9 cellular contexts compared by ENCODE assay signal in the genomic region with DNA sequence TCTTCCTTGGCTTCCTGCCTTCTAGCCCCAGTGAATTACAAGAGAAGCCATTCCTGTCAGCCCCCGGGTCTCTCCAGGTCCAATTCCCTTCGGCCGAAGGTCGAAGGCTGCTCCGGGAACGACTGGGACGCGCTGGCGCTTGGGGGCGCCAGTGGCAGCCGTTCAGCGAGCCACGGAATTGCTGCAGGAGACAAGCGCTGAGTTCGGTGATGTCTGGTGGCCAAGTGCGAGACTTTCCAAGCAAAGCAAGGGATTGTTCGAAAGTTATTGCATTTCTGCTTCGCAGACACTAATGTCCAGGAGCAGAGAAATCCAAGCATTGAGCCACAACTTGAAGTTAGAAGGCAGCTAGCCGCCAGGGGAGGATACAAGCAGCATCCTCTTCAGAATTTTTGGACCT. TPM values are rescaled to one million over a fixed set of nuclear protein-coding genes. Genes with fewer than 3 reads are reported as not detected.
A peak's percentile ranks its signal among the peaks of the same experiment; 100 is the strongest.
DNase-seq lines count a peak whose midpoint lies in the region; ATAC-seq and TF ChIP-seq lines count a peak whose summit lies in the region.
"Had no signal": no experiment of that assay in that cellular context is flagged by ENCODE, and none has a peak within 500 bp of the region (broad histone marks: within the 10 kb centered on the region; RNA-seq: fewer than 3 reads in every experiment).

No MANE protein-coding gene starts in this region.

- H3K9me3 Mint-ChIP-seq in stimulated activated naive B cell treated with anti-CD40 and anti-IgM and Interleukin-4, amounts not matched to agents 10 μg/mL and 1 μg/mL and 100 μg/mL, for 72 hours: no peaks in the 10 kb centered on the region
- no peaks in the 10 kb centered on the region for H3K9me3 Mint-ChIP-seq in activated CD4-positive, alpha-beta T cell treated with anti-CD3 and anti-CD28 coated beads, Interleukin-2, amount 10 ng/mL, durations not matched to agents 7 days and 5 days

- WGBS in stomach, 5 donors: 1 to 9% (median 3%) methylated on average over 6 to 19 of the region's 19 CpGs

- peaks cover 17 to 30% of the 10 kb centered on the region in 2 donors for H3K4me1 Mint-ChIP-seq in stimulated activated naive B cell treated with anti-CD40 and anti-IgM and Interleukin-4, amounts not matched to agents 10 μg/mL and 1 μg/mL and 100 μg/mL, for 72 hours
- H3K4me1 Mint-ChIP-seq in activated CD4-positive, alpha-beta T cell treated with anti-CD3 and anti-CD28 coated beads, Interleukin-2, amount 10 ng/mL, durations not matched to agents 7 days and 5 days: peaks cover 26% of the 10 kb centered on the region

- no peaks in the 10 kb centered on the region for H3K4me1 ChIP-seq in HEK293 (ENCODE audit: control insufficient read depth, insufficient read depth, low read length)
- H3K4me1 ChIP-seq in stomach: peaks cover 21 to 40% (median 32%) of the 10 kb centered on the region in 4 donors

- H3K27me3 Mint-ChIP-seq in stimulated activated naive B cell treated with anti-CD40 and anti-IgM and Interleukin-4, amounts not matched to agents 10 μg/mL and 1 μg/mL and 100 μg/mL, for 72 hours: peaks cover 45 to 57% of the 10 kb centered on the region in 2 donors
- peaks cover 65% of the 10 kb centered on the region for H3K27me3 Mint-ChIP-seq in activated CD4-positive, alpha-beta T cell treated with anti-CD3 and anti-CD28 coated beads, Interleukin-2, amount 10 ng/mL, durations not matched to agents 7 days and 5 days

- no peak for TF ChIP-seq EP300 in stomach (IDR thresholded peaks at IDR 0.05)

- CTCF ChIA-PET in HEK293 (lab: Yijun Ruan, JAX): interaction anchor here (0.7 to 2.0 kb wide), 9 partner anchors 14 to 881 kb away, joined by 3 to 8 read pairs (median 3); no protein-coding TSS in a partner anchor
- CTCF ChIA-PET in activated CD4-positive, alpha-beta T cell treated with anti-CD3 and anti-CD28 coated beads, Interleukin-2, amount 10 ng/mL, durations not matched to agents 7 days and 5 days (lab: Charles Lee): no interaction called here

- DNase-seq in C1 segment of cervical spinal cord (lab: John Stamatoyannopoulos, UW) (peak in 10 of 14 donors; percentile 1 to 45 (median 24)), anterior cingulate cortex (lab: John Stamatoyannopoulos, UW) (peak in 46 of 58 donors; percentile 1 to 63 (median 20)), inferior parietal cortex (ENCODE audit: extremely low spot score) (peak; percentile 47), stomach (no peak)
- no peak for DNase-seq in stimulated activated naive B cell treated with anti-CD40 and anti-IgM and Interleukin-4, amounts not matched to agents 10 μg/mL and 1 μg/mL and 100 μg/mL, for 72 hours
- no peak for DNase-seq in activated CD4-positive, alpha-beta T cell treated with anti-CD3 and anti-CD28 coated beads, Interleukin-2, amount 10 ng/mL, durations not matched to agents 7 days and 5 days

- TF ChIP-seq CTCF in HEK293 (tag by site-specific recombination; IDR thresholded peaks at IDR 0.05): peak; percentile 73
- no peak for TF ChIP-seq CTCF in stomach (IDR thresholded peaks at IDR 0.05)

- H3K36me3 ChIP-seq in HEK293 (ENCODE audit: control insufficient read depth in 2 of 2, insufficient read depth in 1 of 2, low read length in 2 of 2): no peaks in the 10 kb centered on the region
- no peaks in the 10 kb centered on the region for H3K36me3 ChIP-seq in stomach

- peaks cover 11 to 80% (median 44%) of the 10 kb centered on the region in 3 donors for H3K27me3 ChIP-seq in stomach

- H3K27ac Mint-ChIP-seq in stimulated activated naive B cell treated with anti-CD40 and anti-IgM and Interleukin-4, amounts not matched to agents 10 μg/mL and 1 μg/mL and 100 μg/mL, for 72 hours: no peak overlapping the region
- no peak overlapping the region for H3K27ac Mint-ChIP-seq in activated CD4-positive, alpha-beta T cell treated with anti-CD3 and anti-CD28 coated beads, Interleukin-2, amount 10 ng/mL, durations not matched to agents 7 days and 5 days
- H3K27ac Mint-ChIP-seq: immature natural killer cell had no signal

- no peak overlapping the region for H3K4me3 Mint-ChIP-seq in stimulated activated naive B cell treated with anti-CD40 and anti-IgM and Interleukin-4, amounts not matched to agents 10 μg/mL and 1 μg/mL and 100 μg/mL, for 72 hours
- no peak overlapping the region for H3K4me3 Mint-ChIP-seq in activated CD4-positive, alpha-beta T cell treated with anti-CD3 and anti-CD28 coated beads, Interleukin-2, amount 10 ng/mL, durations not matched to agents 7 days and 5 days

- ATAC-seq in GM18520 (IDR thresholded peaks at IDR 0.05; ENCODE audit: unreplicated experiment): no peak
- no peak for ATAC-seq in stimulated activated naive B cell treated with anti-CD40 and anti-IgM and Interleukin-4, amounts not matched to agents 10 μg/mL and 1 μg/mL and 100 μg/mL, for 72 hours (replicated peaks)

- H3K4me3 ChIP-seq in HEK293 (ENCODE audit: low read depth, low read length) (peak overlapping the region; percentile 33), stomach (peak overlapping the region; percentile 5 to 48 (median 20))

- TF ChIP-seq POLR2A in stomach (IDR thresholded peaks at IDR 0.05): no peak

- H3K9me3 ChIP-seq in HEK293 (ENCODE audit: control insufficient read depth, insufficient read depth, low read depth, low read length): no peaks in the 10 kb centered on the region
- no peaks in the 10 kb centered on the region for H3K9me3 ChIP-seq in stomach

- H3K27ac ChIP-seq in HEK293 (ENCODE audit: extremely low read depth, low read depth, low read length): no peak overlapping the region
- H3K27ac ChIP-seq in stomach: no peak overlapping the region

- no peaks in the 10 kb centered on the region for H3K36me3 Mint-ChIP-seq in stimulated activated naive B cell treated with anti-CD40 and anti-IgM and Interleukin-4, amounts not matched to agents 10 μg/mL and 1 μg/mL and 100 μg/mL, for 72 hours
- H3K36me3 Mint-ChIP-seq in activated CD4-positive, alpha-beta T cell treated with anti-CD3 and anti-CD28 coated beads, Interleukin-2, amount 10 ng/mL, durations not matched to agents 7 days and 5 days (ENCODE audit: low read depth): no peaks in the 10 kb centered on the region

- POLR2A ChIA-PET in HEK293 (lab: Yijun Ruan, JAX): no interaction called here
- POLR2A ChIA-PET in activated CD4-positive, alpha-beta T cell treated with anti-CD3 and anti-CD28 coated beads, Interleukin-2, amount 10 ng/mL, durations not matched to agents 7 days and 5 days (lab: Charles Lee): no interaction called here

- intact Hi-C loops in stomach (cut with DNase I; ENCODE audit: low total_unique reads): no loop called here

TF ChIP-seq in HEK293, 187 proteins besides CTCF, POLR2A, EP300 and RAD21 (continues in another document):
- no peak for TF ChIP-seq ZNF670 (tag by site-specific recombination; IDR thresholded peaks at IDR 0.05; ENCODE audit: low read depth)
- TF ChIP-seq ZNF426 (tag by site-specific recombination; IDR thresholded peaks at IDR 0.05): no peak
- no peak for TF ChIP-seq ZNF354C (tag by site-specific recombination; IDR thresholded peaks at IDR 0.05; ENCODE audit: borderline replicate concordance, low read depth)
- TF ChIP-seq ZBTB17 (tag by site-specific recombination; IDR thresholded peaks at IDR 0.05): peak; percentile 36; the same call in 1 of the 2 replicates
- no peak for TF ChIP-seq ZNF629 (tag by site-specific recombination; IDR thresholded peaks at IDR 0.05)
- TF ChIP-seq ZNF341 (tag by site-specific recombination; IDR thresholded peaks at IDR 0.05; ENCODE audit: low read depth): peak; percentile 43
- TF ChIP-seq ZSCAN5A (tag by site-specific recombination; IDR thresholded peaks at IDR 0.05): no peak
- no peak for TF ChIP-seq ZNF2 (tag by site-specific recombination; IDR thresholded peaks at IDR 0.05)
- TF ChIP-seq, protein P1, sequence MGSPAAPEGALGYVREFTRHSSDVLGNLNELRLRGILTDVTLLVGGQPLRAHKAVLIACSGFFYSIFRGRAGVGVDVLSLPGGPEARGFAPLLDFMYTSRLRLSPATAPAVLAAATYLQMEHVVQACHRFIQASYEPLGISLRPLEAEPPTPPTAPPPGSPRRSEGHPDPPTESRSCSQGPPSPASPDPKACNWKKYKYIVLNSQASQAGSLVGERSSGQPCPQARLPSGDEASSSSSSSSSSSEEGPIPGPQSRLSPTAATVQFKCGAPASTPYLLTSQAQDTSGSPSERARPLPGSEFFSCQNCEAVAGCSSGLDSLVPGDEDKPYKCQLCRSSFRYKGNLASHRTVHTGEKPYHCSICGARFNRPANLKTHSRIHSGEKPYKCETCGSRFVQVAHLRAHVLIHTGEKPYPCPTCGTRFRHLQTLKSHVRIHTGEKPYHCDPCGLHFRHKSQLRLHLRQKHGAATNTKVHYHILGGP (tag by site-specific recombination; IDR thresholded peaks at IDR 0.05): peak; percentile 53
- peak; percentile 54 for TF ChIP-seq IKZF3 (tag by site-specific recombination; IDR thresholded peaks at IDR 0.05)
- no peak for TF ChIP-seq YY1 (tag by site-specific recombination; IDR thresholded peaks at IDR 0.05)
- 0 out of 2 replicates have a peak, but pooled peaks have one; percentile 32 for TF ChIP-seq ZNF660 (tag by site-specific recombination; IDR thresholded peaks at IDR 0.05)
- TF ChIP-seq, protein P2, sequence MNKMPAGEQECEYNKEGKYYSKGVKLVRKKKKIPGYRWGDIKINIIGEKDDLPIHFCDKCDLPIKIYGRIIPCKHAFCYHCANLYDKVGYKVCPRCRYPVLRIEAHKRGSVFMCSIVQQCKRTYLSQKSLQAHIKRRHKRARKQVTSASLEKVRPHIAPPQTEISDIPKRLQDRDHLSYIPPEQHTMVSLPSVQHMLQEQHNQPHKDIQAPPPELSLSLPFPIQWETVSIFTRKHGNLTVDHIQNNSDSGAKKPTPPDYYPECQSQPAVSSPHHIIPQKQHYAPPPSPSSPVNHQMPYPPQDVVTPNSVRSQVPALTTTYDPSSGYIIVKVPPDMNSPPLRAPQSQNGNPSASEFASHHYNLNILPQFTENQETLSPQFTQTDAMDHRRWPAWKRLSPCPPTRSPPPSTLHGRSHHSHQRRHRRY (tag by site-specific recombination; IDR thresholded peaks at IDR 0.05): no peak

RNA-seq across cellular contexts. Expression of gene DKK2, which starts 1.1 kb away (rescaled TPM):
- total RNA-seq in stomach: 1 to 10 TPM in 1 of 5 donors, under 1 TPM in 1, not detected in 3; 0.58 to 2.6 TPM
- polyA plus RNA-seq in stomach: under 1 TPM in 1 of 3 donors, not detected in 2; 0.05 TPM
- not detected for total RNA-seq in activated CD4-positive, alpha-beta T cell treated with anti-CD3 and anti-CD28 coated beads, Interleukin-2, amount 10 ng/mL, durations not matched to agents 7 days and 5 days
- polyA plus RNA-seq: immature natural killer cell had no signal

Comparison
In these comparisons a context has a peak if more than half of its experiments do, and no peak if none do; other contexts are left out.
1. DNase-seq: peak in C1 segment of cervical spinal cord (10 of 14), anterior cingulate cortex (46 of 58) and inferior parietal cortex (single experiment); none in stomach (single experiment), stimulated activated naive B cell treated with anti-CD40 and anti-IgM and Interleukin-4, amounts not matched to agents 10 μg/mL and 1 μg/mL and 100 μg/mL, for 72 hours (single experiment) and activated CD4-positive, alpha-beta T cell treated with anti-CD3 and anti-CD28 coated beads, Interleukin-2, amount 10 ng/mL, durations not matched to agents 7 days and 5 days (single experiment).